ENCODE assay signal across 32 cellular contexts in genomic region chr3:124051636-124052035, GRCh38. TPM values are rescaled to one million over a fixed set of nuclear protein-coding genes. Genes with fewer than 3 reads are reported as not detected.
DNase-seq lines count a peak whose midpoint lies in the region; ATAC-seq, FAIRE-seq and TF ChIP-seq lines count a peak whose summit lies in the region.
"Had no signal": no experiment of that assay in that cellular context is flagged by ENCODE, and none has a peak within 500 bp of the region (broad histone marks: within the 10 kb centered on the region; RNA-seq: fewer than 3 reads in every experiment).

No MANE protein-coding gene starts in this region.

- ATAC-seq in activated T-helper 17 cell treated with anti-CD3 and anti-CD28 coated beads, Interleukin-2, amount 50 U/mL, for 72 hours (replicated peaks) = no peak
- ATAC-seq: GM12878 had no signal

- H2AFZ ChIP-seq in astrocyte (ENCODE audit: low read depth, low read length) (no peak overlapping the region), trophoblast cell (ENCODE audit: insufficient read depth, low read length, poor library complexity) (no peak overlapping the region)

- WGBS in trophoblast cell (ENCODE audit: extremely low coverage, insufficient coverage, insufficient read length) = no CpG with 5 or more reads among the region's 6 CpGs
- 96% methylated on average over 6 of the region's 6 CpGs for WGBS in esophagus muscularis mucosa

- H3K36me3 ChIP-seq in astrocyte (ENCODE audit: insufficient read depth, low read length) (no peaks in the 10 kb centered on the region), trophoblast cell (ENCODE audit: control insufficient read depth in 1 of 2, insufficient read depth in 2 of 2, low read length in 2 of 2) (no peaks in the 10 kb centered on the region), esophagus muscularis mucosa (no peaks in the 10 kb centered on the region)
- H3K36me3 ChIP-seq: BE2C, BLaER1 had no signal

- no peak overlapping the region for H4K91ac ChIP-seq in trophoblast cell (ENCODE audit: low read depth, low read length)

- intact Hi-C loops in esophagus muscularis mucosa (cut with DNase I) = no loop called here

- H3K27ac ChIP-seq in astrocyte (ENCODE audit: low read depth, low read length) (no peak overlapping the region), trophoblast cell (ENCODE audit: low read depth, low read length) (no peak overlapping the region), esophagus muscularis mucosa (replicated peaks in 1 of 4) (no peak overlapping the region)
- H3K27ac ChIP-seq: BLaER1 had no signal

- no peak overlapping the region for H3K14ac ChIP-seq in trophoblast cell (ENCODE audit: low read length)

- H3K4me1 Mint-ChIP-seq in astrocyte (ENCODE audit: low read depth, unreplicated experiment) = peaks cover 19% of the 10 kb centered on the region
- H3K4me1 Mint-ChIP-seq in glutamatergic neuron (ENCODE audit: low read depth, unreplicated experiment) = peaks cover 74% of the 10 kb centered on the region
- H3K4me1 Mint-ChIP-seq in activated T-helper 17 cell treated with anti-CD3 and anti-CD28 coated beads, Interleukin-2, amount 50 U/mL, for 72 hours = no peaks in the 10 kb centered on the region
- H3K4me1 Mint-ChIP-seq: CD14-positive monocyte; CD4-positive, alpha-beta memory T cell; CD4-positive, CD25-positive, alpha-beta regulatory T cell; CD8-positive, alpha-beta memory T cell had no signal

- no peak for TF ChIP-seq EP300 in esophagus muscularis mucosa (IDR thresholded peaks at IDR 0.05)

- H2AK5ac ChIP-seq in trophoblast cell (ENCODE audit: low read length) = no peak overlapping the region

- no peak overlapping the region for H2BK5ac ChIP-seq in trophoblast cell (ENCODE audit: low read depth, low read length, poor library complexity)

- peaks cover 2% of the 10 kb centered on the region for H3K36me3 Mint-ChIP-seq in astrocyte (ENCODE audit: low read depth, unreplicated experiment)
- H3K36me3 Mint-ChIP-seq in glutamatergic neuron (ENCODE audit: unreplicated experiment) = no peaks in the 10 kb centered on the region
- H3K36me3 Mint-ChIP-seq in activated T-helper 17 cell treated with anti-CD3 and anti-CD28 coated beads, Interleukin-2, amount 50 U/mL, for 72 hours (ENCODE audit: low read depth) = no peaks in the 10 kb centered on the region
- H3K36me3 Mint-ChIP-seq: CD14-positive monocyte; CD4-positive, alpha-beta memory T cell; CD4-positive, CD25-positive, alpha-beta regulatory T cell; CD8-positive, alpha-beta memory T cell had no signal

- H2BK120ac ChIP-seq in trophoblast cell (ENCODE audit: insufficient read depth, low read length, poor library complexity) = no peak overlapping the region

- TF ChIP-seq CTCF in astrocyte (IDR thresholded peaks at IDR 0.05; ENCODE audit: insufficient read depth, low read depth, low read length) = no peak
- TF ChIP-seq CTCF in glutamatergic neuron (IDR thresholded peaks at IDR 0.05; ENCODE audit: partially characterized antibody, unreplicated experiment) = no peak
- no peak for TF ChIP-seq CTCF in esophagus muscularis mucosa (IDR thresholded peaks at IDR 0.05)

- DNase-seq in astrocyte (ENCODE audit: low read depth) = no peak
- no peak for DNase-seq in glutamatergic neuron
- no peak for DNase-seq in trophoblast cell
- DNase-seq in urothelium cell line (ENCODE audit: low spot score) = no peak
- no peak for DNase-seq in mesenteric fat pad (ENCODE audit: low spot score)
- no peak for DNase-seq in esophagus muscularis mucosa (ENCODE audit: extremely low spot score)
- DNase-seq: 8988T; ACHN; BE2C; C1 segment of cervical spinal cord; CD4-positive, alpha-beta memory T cell; CD4-positive, CD25-positive, alpha-beta regulatory T cell; CD8-positive, alpha-beta memory T cell; COR-L47; DMS 273 treated with DMSO at 0.1 percent for 48 hours; DMS153; DMS53; DMS79; DND-41; EL; GDM1 had no signal

- H3K4ac ChIP-seq in trophoblast cell (ENCODE audit: low read depth, low read length) = peak overlapping the region; percentile 14

- H3K27me3 Mint-ChIP-seq in astrocyte (ENCODE audit: low read depth, unreplicated experiment) (peaks cover 7% of the 10 kb centered on the region), glutamatergic neuron (ENCODE audit: unreplicated experiment) (peaks cover 2% of the 10 kb centered on the region)
- H3K27me3 Mint-ChIP-seq in activated T-helper 17 cell treated with anti-CD3 and anti-CD28 coated beads, Interleukin-2, amount 50 U/mL, for 72 hours = peaks cover 26% of the 10 kb centered on the region
- H3K27me3 Mint-ChIP-seq: CD4-positive, CD25-positive, alpha-beta regulatory T cell had no signal

- H4K8ac ChIP-seq in trophoblast cell (ENCODE audit: low read depth, low read length) = no peak overlapping the region

- H3K4me1 ChIP-seq in astrocyte (ENCODE audit: insufficient read depth, low read length) = no peaks in the 10 kb centered on the region
- H3K4me1 ChIP-seq in trophoblast cell (ENCODE audit: control insufficient read depth in 1 of 2, insufficient read depth in 2 of 2, low read length in 2 of 2) = peaks cover 7 to 9% of the 10 kb centered on the region in 2 experiments
- peaks cover 0 to 11% (median 1%) of the 10 kb centered on the region in 4 donors for H3K4me1 ChIP-seq in esophagus muscularis mucosa

- no peak overlapping the region for H3K9ac ChIP-seq in astrocyte (ENCODE audit: low read length)
- no peak overlapping the region for H3K9ac ChIP-seq in trophoblast cell (ENCODE audit: low read length)
- H3K9ac ChIP-seq: BLaER1 had no signal

- H3K27me3 ChIP-seq in astrocyte (ENCODE audit: insufficient read depth, low read length) (no peaks in the 10 kb centered on the region), trophoblast cell (ENCODE audit: insufficient read depth, low read length) (no peaks in the 10 kb centered on the region), esophagus muscularis mucosa (no peaks in the 10 kb centered on the region)
- H3K27me3 ChIP-seq: BE2C, BLaER1 had no signal

- H3K27ac Mint-ChIP-seq in astrocyte (ENCODE audit: unreplicated experiment) (peak overlapping the region; percentile 14), glutamatergic neuron (ENCODE audit: unreplicated experiment) (peak overlapping the region; percentile 65)
- H3K27ac Mint-ChIP-seq in activated T-helper 17 cell treated with anti-CD3 and anti-CD28 coated beads, Interleukin-2, amount 50 U/mL, for 72 hours = no peak overlapping the region
- H3K27ac Mint-ChIP-seq: CD14-positive monocyte; CD4-positive, alpha-beta memory T cell; CD4-positive, CD25-positive, alpha-beta regulatory T cell; CD8-positive, alpha-beta memory T cell had no signal

- no peak overlapping the region for H3K23ac ChIP-seq in trophoblast cell (ENCODE audit: low read length)

- H3K9me3 ChIP-seq in astrocyte (ENCODE audit: insufficient read depth, low read depth, low read length) (no peaks in the 10 kb centered on the region), trophoblast cell (ENCODE audit: insufficient read depth, low read depth, low read length) (no peaks in the 10 kb centered on the region), esophagus muscularis mucosa (no peaks in the 10 kb centered on the region)
- H3K9me3 ChIP-seq: BE2C had no signal

- no peak overlapping the region for H3K4me3 ChIP-seq in astrocyte (ENCODE audit: insufficient read depth, low read depth, low read length)
- no peak overlapping the region for H3K4me3 ChIP-seq in trophoblast cell (ENCODE audit: low read depth, low read length)
- no peak overlapping the region for H3K4me3 ChIP-seq in esophagus muscularis mucosa
- H3K4me3 ChIP-seq: BLaER1, GM12878 had no signal

- H3K4me3 Mint-ChIP-seq in astrocyte (ENCODE audit: unreplicated experiment) (no peak overlapping the region), glutamatergic neuron (ENCODE audit: unreplicated experiment) (peak overlapping the region; percentile 70)
- H3K4me3 Mint-ChIP-seq in activated T-helper 17 cell treated with anti-CD3 and anti-CD28 coated beads, Interleukin-2, amount 50 U/mL, for 72 hours = no peak overlapping the region
- H3K4me3 Mint-ChIP-seq: CD14-positive monocyte; CD4-positive, alpha-beta memory T cell; CD4-positive, CD25-positive, alpha-beta regulatory T cell; CD8-positive, alpha-beta memory T cell had no signal

- H3K4me2 ChIP-seq in astrocyte (ENCODE audit: low read length) (no peak overlapping the region), trophoblast cell (ENCODE audit: low read length) (no peak overlapping the region)
- H3K4me2 ChIP-seq: BLaER1 had no signal

- no peak overlapping the region for H4K12ac ChIP-seq in trophoblast cell (ENCODE audit: low read depth, low read length)

- H2BK12ac ChIP-seq in trophoblast cell (ENCODE audit: low read length) = no peak overlapping the region

- peaks cover 1% of the 10 kb centered on the region for H3K9me3 Mint-ChIP-seq in astrocyte (ENCODE audit: unreplicated experiment)
- peaks cover 3% of the 10 kb centered on the region for H3K9me3 Mint-ChIP-seq in glutamatergic neuron (ENCODE audit: unreplicated experiment)
- peaks cover 4% of the 10 kb centered on the region for H3K9me3 Mint-ChIP-seq in activated T-helper 17 cell treated with anti-CD3 and anti-CD28 coated beads, Interleukin-2, amount 50 U/mL, for 72 hours
- H3K9me3 Mint-ChIP-seq: CD4-positive, alpha-beta memory T cell; CD8-positive, alpha-beta memory T cell had no signal

- H3K18ac ChIP-seq in trophoblast cell (ENCODE audit: low read length) = no peak overlapping the region

- no peaks in the 10 kb centered on the region for H3K79me1 ChIP-seq in trophoblast cell (ENCODE audit: low read length)

- H3K79me2 ChIP-seq in astrocyte (ENCODE audit: insufficient read depth, low read length) (peaks cover 16% of the 10 kb centered on the region), trophoblast cell (ENCODE audit: control insufficient read depth, insufficient read depth, low read length, poor library complexity) (no peaks in the 10 kb centered on the region)

- no peak for TF ChIP-seq POLR2A in esophagus muscularis mucosa (IDR thresholded peaks at IDR 0.05; ENCODE audit: low read depth)

- H4K20me1 ChIP-seq in astrocyte (ENCODE audit: insufficient read depth, low read length) = peaks cover 66% of the 10 kb centered on the region

- no peak for FAIRE-seq in astrocyte (lab: Jason Lieb, UNC)
- peak; percentile 13 for FAIRE-seq in urothelium cell line (lab: Jason Lieb, UNC)
- FAIRE-seq: A204.1, GM12878, GM12892, GM18507, GM19239 had no signal

RNA-seq across cellular contexts. Expression of gene KALRN, which starts 18.5 kb away (rescaled TPM):
- total RNA-seq in astrocyte (28.6 and 29.2 TPM in 2 replicates), glutamatergic neuron (ENCODE audit: unreplicated experiment) (867 TPM), mesenteric fat pad (103 TPM), esophagus muscularis mucosa (10 to 100 TPM; 20.8 to 49.7 (median 28.7) TPM)
- 52.5 and 53.9 TPM in 2 replicates for polyA plus RNA-seq in trophoblast cell (2013)
- total RNA-seq in activated T-helper 17 cell treated with anti-CD3 and anti-CD28 coated beads, Interleukin-2, amount 50 U/mL, for 72 hours = under 1 TPM; 0.61 to 0.95 TPM
- polyA plus RNA-seq: CD14-positive monocyte had no signal

RNA-seq across cellular contexts. Expression of gene ROPN1, which starts 59.7 kb away (rescaled TPM):
- total RNA-seq in astrocyte = not detected in 2 replicates
- not detected for total RNA-seq in glutamatergic neuron (ENCODE audit: unreplicated experiment)
- polyA plus RNA-seq in trophoblast cell (2013) = not detected in 2 replicates
- total RNA-seq in mesenteric fat pad = not detected
- total RNA-seq in esophagus muscularis mucosa = not detected
- total RNA-seq in activated T-helper 17 cell treated with anti-CD3 and anti-CD28 coated beads, Interleukin-2, amount 50 U/mL, for 72 hours = not detected
- total RNA-seq: A673; CD4-positive, alpha-beta memory T cell; CD4-positive, CD25-positive, alpha-beta regulatory T cell; CD8-positive, alpha-beta memory T cell; Daoy; G401; GM12878 had no signal
- polyA plus RNA-seq: CD14-positive monocyte; CD4-positive, alpha-beta memory T cell; CD4-positive, CD25-positive, alpha-beta regulatory T cell; CD8-positive, alpha-beta memory T cell; GM12878 had no signal

Comparison
In these comparisons a context has a peak if more than half of its experiments do, and no peak if none do; other contexts are left out.
1. RNA of gene KALRN, which starts 18.5 kb away (total RNA-seq): 867 TPM in glutamatergic neuron (single experiment), 103 TPM in mesenteric fat pad (single experiment), 20.8 to 49.7 TPM in esophagus muscularis mucosa and 28.6 to 29.2 TPM in astrocyte; 0.61 to 0.95 TPM in activated T-helper 17 cell treated with anti-CD3 and anti-CD28 coated beads, Interleukin-2, amount 50 U/mL, for 72 hours; every median in the first group is over 10 times any median in the second.